In the genomic region with DNA sequence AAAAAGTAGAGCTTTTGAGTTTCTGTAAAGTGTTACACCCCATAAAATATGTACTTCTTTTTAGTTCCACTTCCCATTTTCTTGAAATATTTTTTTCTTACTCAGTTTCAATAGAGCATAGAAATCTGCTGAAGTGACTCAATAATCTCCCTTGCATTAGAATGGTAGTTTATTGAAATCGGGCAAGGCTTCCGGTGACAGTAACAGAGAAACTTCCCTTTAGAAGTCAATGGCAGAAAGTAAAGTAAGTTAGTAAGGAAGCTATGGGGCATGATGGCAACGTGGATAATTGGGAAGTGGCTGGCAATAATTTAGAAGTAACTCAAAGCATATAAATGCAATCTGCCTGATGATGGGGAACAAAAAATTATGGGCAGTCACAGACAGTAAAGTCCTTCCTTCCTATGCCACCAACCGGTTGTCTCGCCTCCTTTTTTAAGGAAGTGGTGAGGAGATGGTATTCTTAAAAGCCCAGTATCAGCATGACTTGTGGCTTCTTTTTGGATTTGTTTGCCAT, we compare ENCODE assay signal across 9 cellular contexts. TPM values are rescaled to one million over a fixed set of nuclear protein-coding genes. Genes with fewer than 3 reads are reported as not detected.
DNase-seq lines count a peak whose midpoint lies in the region; ATAC-seq and TF ChIP-seq lines count a peak whose summit lies in the region.
"Had no signal": no experiment of that assay in that cellular context is flagged by ENCODE, and none has a peak within 500 bp of the region (broad histone marks: within the 10 kb centered on the region; RNA-seq: fewer than 3 reads in every experiment).

No MANE protein-coding gene starts in this region.

- H3F3A ChIP-seq in PC-3 (ENCODE audit: low read length, unreplicated experiment): no peaks in the 10 kb centered on the region

- CTCF ChIA-PET in PC-3 (lab: Charles Lee): no interaction called here

- H3K9me3 ChIP-seq in right atrium auricular region: no peaks in the 10 kb centered on the region
- no peaks in the 10 kb centered on the region for H3K9me3 ChIP-seq in thymus (ENCODE audit: control insufficient read depth)
- H3K9me3 ChIP-seq in PC-3 (ENCODE audit: low read length): no peaks in the 10 kb centered on the region
- H3K9me3 ChIP-seq in HAP-1: no peaks in the 10 kb centered on the region

- H3K9ac ChIP-seq in PC-3 (ENCODE audit: low read length): no peak overlapping the region

- H3K27ac ChIP-seq in right atrium auricular region (no peak overlapping the region), thymus (ENCODE audit: low read depth) (peak overlapping the region; percentile 31), PC-3 (ENCODE audit: low read length) (no peak overlapping the region)

- no peak overlapping the region for H2AFZ ChIP-seq in PC-3 (ENCODE audit: low read length)

- BruUV-seq in PC-3 (replicated peaks; lab: Mats Ljungman, UMichigan): no TSS peak

- no peaks in the 10 kb centered on the region for H3K27me3 ChIP-seq in right atrium auricular region
- no peaks in the 10 kb centered on the region for H3K27me3 ChIP-seq in thymus (ENCODE audit: control insufficient read depth, insufficient read depth)
- no peaks in the 10 kb centered on the region for H3K27me3 ChIP-seq in PC-3 (ENCODE audit: low read length)
- H3K27me3 ChIP-seq in HAP-1 (ENCODE audit: low read depth): no peaks in the 10 kb centered on the region

- in situ Hi-C loops in HAP-1 (cut with MboI; ENCODE audit: low sequenced_read_pairs): no loop called here

- DNase-seq in left ventricle myocardium superior: no peak
- no peak for DNase-seq in right atrium auricular region (ENCODE audit: low spot score)
- DNase-seq in NOMO-1 treated with DMSO at 0.1 percent for 48 hours (lab: John Stamatoyannopoulos, UW; ENCODE audit: unreplicated experiment): peak; percentile 97
- no peak for DNase-seq in SHP77 (lab: John Stamatoyannopoulos, UW)
- DNase-seq in PC-3: no peak
- DNase-seq in HAP-1 (ENCODE audit: low spot score in 2 of 2): no peak
- DNase-seq: stimulated activated CD4-positive, alpha-beta T cell treated with anti-CD3 and anti-CD28 coated beads, Interleukin-4, amount 100 ng/mL, for 1 hour had no signal

- H3K4me3 ChIP-seq in right atrium auricular region: no peak overlapping the region
- no peak overlapping the region for H3K4me3 ChIP-seq in thymus (ENCODE audit: low read length)
- no peak overlapping the region for H3K4me3 ChIP-seq in PC-3 (ENCODE audit: low read length)
- no peak overlapping the region for H3K4me3 ChIP-seq in HAP-1

- no peaks in the 10 kb centered on the region for H4K20me1 ChIP-seq in PC-3 (ENCODE audit: low read length)

- no peaks in the 10 kb centered on the region for H3K9me2 ChIP-seq in PC-3 (replicated peaks; ENCODE audit: low read length)

- POLR2A ChIA-PET in PC-3 (lab: Charles Lee; ENCODE audit: unreplicated experiment): interaction anchor here (0.7 kb wide), 1 partner anchor 392 kb away, joined by 3 read pairs; no protein-coding TSS in a partner anchor

- WGBS in thymus: 35% methylated on average over 5 of the region's 5 CpGs

- H3K36me3 ChIP-seq in right atrium auricular region: no peaks in the 10 kb centered on the region
- H3K36me3 ChIP-seq in thymus (ENCODE audit: control insufficient read depth, insufficient read depth): no peaks in the 10 kb centered on the region
- no peaks in the 10 kb centered on the region for H3K36me3 ChIP-seq in PC-3 (ENCODE audit: low read depth, low read length)
- H3K36me3 ChIP-seq in HAP-1 (replicated peaks): no peaks in the 10 kb centered on the region

- H3K4me1 ChIP-seq in right atrium auricular region: no peaks in the 10 kb centered on the region
- H3K4me1 ChIP-seq in thymus (ENCODE audit: control insufficient read depth, insufficient read depth, low read length): no peaks in the 10 kb centered on the region
- H3K4me1 ChIP-seq in PC-3 (ENCODE audit: insufficient read depth, low read length): no peaks in the 10 kb centered on the region
- H3K4me1 ChIP-seq in HAP-1: peaks cover 4% of the 10 kb centered on the region

- intact Hi-C loops in left ventricle myocardium superior (cut with micrococcal nuclease) (no loop called here), PC-3 (cut with micrococcal nuclease) (no loop called here)

- TF ChIP-seq CTCF in right atrium auricular region (IDR thresholded peaks at IDR 0.05) (no peak), PC-3 (conservative IDR thresholded peaks at IDR 0.05; ENCODE audit: low read depth, low read length) (no peak)

- no peak overlapping the region for H3K4me2 ChIP-seq in PC-3 (ENCODE audit: low read length)

- ATAC-seq in left ventricle myocardium superior (peak; percentile 20), HG02970 (IDR thresholded peaks at IDR 0.05; ENCODE audit: low FRiP score, unreplicated experiment) (peak; percentile 45), PC-3 (no peak)

- H3K79me2 ChIP-seq in PC-3 (ENCODE audit: low read length): no peaks in the 10 kb centered on the region

RNA-seq across cellular contexts. Expression of a gene that starts 7.6 kb away (rescaled TPM):
- total RNA-seq in left ventricle myocardium superior (20.4 TPM), right atrium auricular region (10 to 100 TPM in 1 of 2 donors, 1 to 10 TPM in 1; 4.4 to 19.7 TPM), PC-3 (2014; rRNA removed) (0.40 and 0.46 TPM in 2 replicates)
- 7.6 TPM for polyA plus RNA-seq in thymus

RNA-seq across cellular contexts. Expression of a gene that starts 60.0 kb away (rescaled TPM):
- total RNA-seq in left ventricle myocardium superior (14.0 TPM), right atrium auricular region (10 to 100 TPM; 20.9 to 25.9 TPM), PC-3 (2014; rRNA removed) (29.6 and 44.0 TPM in 2 replicates)
- polyA plus RNA-seq in thymus: 47.4 TPM
